Comparison of ENCODE assay signal across 10 cellular contexts in the genomic region with DNA sequence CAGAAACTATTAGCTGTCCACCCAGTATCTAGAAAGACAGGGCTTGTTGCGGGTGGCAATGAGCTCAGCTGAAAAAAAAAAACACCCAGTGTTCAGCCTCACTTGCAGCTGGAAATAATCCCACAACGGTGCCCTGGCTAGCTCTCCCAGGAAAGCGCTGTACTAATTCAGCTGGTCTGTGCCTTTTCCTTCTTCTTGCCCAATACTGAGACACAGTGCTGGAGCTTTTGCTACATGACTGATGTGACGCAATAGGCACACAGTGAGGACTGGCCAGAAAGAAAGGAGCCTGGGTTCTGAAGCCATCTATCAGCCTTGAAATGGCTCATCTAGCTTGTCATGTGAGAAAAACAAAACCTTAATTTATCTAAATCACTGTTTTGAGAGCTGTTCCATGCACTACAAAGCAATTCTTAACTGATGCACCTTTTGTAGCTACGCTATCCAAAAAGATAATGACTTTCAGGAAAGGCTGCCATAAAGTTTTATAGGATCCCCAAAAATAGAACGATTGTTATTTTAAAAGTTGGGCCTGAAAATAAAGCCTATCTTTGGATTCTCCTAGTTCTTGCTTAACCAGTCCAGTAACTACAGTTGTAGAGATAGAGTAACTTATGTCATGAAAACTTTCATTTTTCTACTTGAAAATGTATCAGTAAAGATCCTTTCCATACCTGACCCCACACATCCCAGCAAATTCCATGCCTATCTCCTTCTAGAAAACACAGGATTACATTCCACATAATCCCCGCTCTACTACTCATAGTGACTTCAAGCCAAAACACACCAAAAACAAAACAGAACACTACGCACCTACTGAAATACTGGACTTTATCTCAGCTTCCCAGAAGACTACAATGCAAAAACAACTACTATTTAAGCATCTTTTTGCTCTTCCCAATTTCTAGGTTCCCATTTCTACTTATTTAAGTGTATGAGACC. TPM values are rescaled to one million over a fixed set of nuclear protein-coding genes. Genes with fewer than 3 reads are reported as not detected.
DNase-seq lines count a peak whose midpoint lies in the region; ATAC-seq, FAIRE-seq and TF ChIP-seq lines count a peak whose summit lies in the region.
"Had no signal": no experiment of that assay in that cellular context is flagged by ENCODE, and none has a peak within 500 bp of the region (broad histone marks: within the 10 kb centered on the region; RNA-seq: fewer than 3 reads in every experiment).

No MANE protein-coding gene starts in this region.

- H3K4me3 ChIP-seq in heart right ventricle (no peak overlapping the region), MM.1S (ENCODE audit: low read length) (no peak overlapping the region)

- H3K4me1 ChIP-seq in heart right ventricle, result peaks cover 4 to 42% (median 22%) of the 10 kb centered on the region in 9 donors
- no peaks in the 10 kb centered on the region for H3K4me1 ChIP-seq in MM.1S (ENCODE audit: low read length)

- H3F3A ChIP-seq in MM.1S (ENCODE audit: insufficient read depth, low read length), result no peaks in the 10 kb centered on the region

- no peaks in the 10 kb centered on the region for H3K27me3 Mint-ChIP-seq in WTC11 (ENCODE audit: low read depth)

- H3K9me3 Mint-ChIP-seq in WTC11, result no peaks in the 10 kb centered on the region

- no peak overlapping the region for H3K4me2 ChIP-seq in MM.1S (ENCODE audit: low read depth, low read length)

- no peak overlapping the region for H3K4me3 Mint-ChIP-seq in WTC11

- TF ChIP-seq CTCF in D721Med (IDR thresholded peaks at IDR 0.05; ENCODE audit: insufficient read depth, missing control alignments), result no peak
- no peak for TF ChIP-seq CTCF in WTC11 (IDR thresholded peaks at IDR 0.05)
- no peak for TF ChIP-seq CTCF in heart right ventricle (IDR thresholded peaks at IDR 0.05)
- no peak for TF ChIP-seq CTCF in MM.1S (IDR thresholded peaks at IDR 0.05; ENCODE audit: low read length)

- no peaks in the 10 kb centered on the region for H3K9me3 ChIP-seq in heart right ventricle
- no peaks in the 10 kb centered on the region for H3K9me3 ChIP-seq in MM.1S (replicated peaks; ENCODE audit: insufficient read depth, low read length)

- H3K27ac ChIP-seq in heart right ventricle, result peak overlapping the region in 9 of 10 donors; percentile 4 to 77 (median 59)
- no peak overlapping the region for H3K27ac ChIP-seq in MM.1S (ENCODE audit: low read length)

- H2AFZ ChIP-seq in MM.1S (ENCODE audit: low read length), result no peak overlapping the region

- no peak for ATAC-seq in WTC11
- peak; percentile 65 to 97 (median 74) for ATAC-seq in heart right ventricle
- no peak for ATAC-seq in HG03039 (IDR thresholded peaks at IDR 0.05; ENCODE audit: unreplicated experiment)
- ATAC-seq in GM18519 (IDR thresholded peaks at IDR 0.05; ENCODE audit: low FRiP score, unreplicated experiment), result no peak
- ATAC-seq in HG02763 (IDR thresholded peaks at IDR 0.05; ENCODE audit: unreplicated experiment), result no peak

- H3K79me2 ChIP-seq in MM.1S (ENCODE audit: low read length), result no peaks in the 10 kb centered on the region

- H3K36me3 ChIP-seq in heart right ventricle, result peaks cover 0 to 79% (median 9%) of the 10 kb centered on the region in 9 donors
- H3K36me3 ChIP-seq in MM.1S (replicated peaks; ENCODE audit: insufficient read depth, low read length), result no peaks in the 10 kb centered on the region; the same call in 1 of the 2 replicates

- H3K36me3 Mint-ChIP-seq in WTC11, result peaks cover 7% of the 10 kb centered on the region; the same call in 1 of the 2 replicates

- POLR2A ChIA-PET in WTC11 (lab: Charles Lee), result no interaction called here

- no peak overlapping the region for H3K9ac ChIP-seq in MM.1S (ENCODE audit: low read length)

- peak overlapping the region; percentile 24; the same call in 1 of the 2 replicates for H3K27ac Mint-ChIP-seq in WTC11

- intact Hi-C loops in heart right ventricle (cut with DNase I), result no loop called here

- peak; percentile 11 for FAIRE-seq in D721Med (lab: Jason Lieb, UNC)
- FAIRE-seq: islet of Langerhans had no signal

- H3K4me1 Mint-ChIP-seq in WTC11, result no peaks in the 10 kb centered on the region

- H4K20me1 ChIP-seq in MM.1S (ENCODE audit: insufficient read depth, low read length), result no peaks in the 10 kb centered on the region

- 40 to 46% methylated on average over 8 of the region's 8 CpGs for WGBS in heart right ventricle, 2 donors

- CTCF ChIA-PET in WTC11 (lab: Charles Lee), result interaction anchor here (0.6 kb wide), 1 partner anchor 319 kb away, joined by 4 read pairs; no protein-coding TSS in a partner anchor

- no peaks in the 10 kb centered on the region for H3K9me2 ChIP-seq in MM.1S (replicated peaks; ENCODE audit: insufficient read depth, low read length)

- no peaks in the 10 kb centered on the region for H3K27me3 ChIP-seq in heart right ventricle
- no peaks in the 10 kb centered on the region for H3K27me3 ChIP-seq in MM.1S (replicated peaks; ENCODE audit: insufficient read depth, low read length)

- DNase-seq in D721Med (ENCODE audit: insufficient read length, low spot score) (no peak), WTC11 (ENCODE audit: low spot score) (no peak), heart right ventricle (peak; percentile 30 to 38), putamen (ENCODE audit: low spot score) (peak; percentile 31), MM.1S (no peak)
- DNase-seq: amniotic stem cell had no signal

TF ChIP-seq in WTC11, 78 proteins besides CTCF, POLR2A, EP300 and RAD21:
- TF ChIP-seq CREM (CRISPR knock-in tag; IDR thresholded peaks at IDR 0.05) (no peak), GABPB1 (CRISPR knock-in tag; IDR thresholded peaks at IDR 0.05) (peak; percentile 96)

RNA-seq across cellular contexts. Expression of a gene that starts 15.9 kb away (rescaled TPM):
- total RNA-seq in WTC11 (2021) (23.9 to 25.1 TPM (median 24.4 TPM) in 3 replicates), heart right ventricle (100 to 1,000 TPM in 2 of 10 donors, 10 to 100 TPM in 8; 45.8 to 116 (median 76.2) TPM)
- polyA plus RNA-seq in heart right ventricle, result 10 to 100 TPM; 20.0 to 26.9 TPM

Comparison
In these comparisons a context has a peak if more than half of its experiments do, and no peak if none do; other contexts are left out.
1. DNase-seq: peak in heart right ventricle (2 of 2) and putamen (single experiment); none in D721Med (single experiment), WTC11 (single experiment) and MM.1S (single experiment).
2. ATAC-seq: peak in heart right ventricle (8 of 8); none in WTC11 (single experiment), HG03039 (single experiment), GM18519 (single experiment) and HG02763 (single experiment).